Comparison of ENCODE assay signal across 12 cellular contexts in genomic region chr10:33327750-33328149, GRCh38. TPM values are rescaled to one million over a fixed set of nuclear protein-coding genes. Genes with fewer than 3 reads are reported as not detected.
DNase-seq lines count a peak whose midpoint lies in the region; ATAC-seq and TF ChIP-seq lines count a peak whose summit lies in the region.
"Had no signal": no experiment of that assay in that cellular context is flagged by ENCODE, and none has a peak within 500 bp of the region (broad histone marks: within the 10 kb centered on the region; RNA-seq: fewer than 3 reads in every experiment).

No MANE protein-coding gene starts in this region.

- no peaks in the 10 kb centered on the region for H3K27me3 Mint-ChIP-seq in type B pancreatic cell

- peak in 5 of 8 donors; percentile 25 to 65 (median 52) for ATAC-seq in heart right ventricle
- ATAC-seq: activated CD8-positive, alpha-beta memory T cell treated with anti-CD3 and anti-CD28 coated beads, Interleukin-2, amount 10 ng/mL, durations not matched to agents 7 days and 5 days had no signal

- peaks cover 55% of the 10 kb centered on the region for H3K4me1 Mint-ChIP-seq in type B pancreatic cell (ENCODE audit: unreplicated experiment)

- H3K27ac ChIP-seq in WERI-Rb-1 = no peak overlapping the region
- peak overlapping the region in 9 of 10 donors; percentile 4 to 99 (median 63) for H3K27ac ChIP-seq in heart right ventricle
- H3K27ac ChIP-seq: ovary had no signal

- TF ChIP-seq CTCF in WERI-Rb-1 (IDR thresholded peaks at IDR 0.05; ENCODE audit: low read depth, low read length) = peak; percentile 20; the same call in 1 of the 2 replicates
- peak in 5 of 9 donors; percentile 19 to 57 (median 41) for TF ChIP-seq CTCF in heart right ventricle (IDR thresholded peaks at IDR 0.05)
- TF ChIP-seq CTCF in type B pancreatic cell (conservative IDR thresholded peaks at IDR 0.05) = peak; percentile 53

- intact Hi-C loops in heart right ventricle (cut with DNase I) = loop anchor here in 3 of 10 donors (5.0 kb wide), 3 partner anchors 35 to 135 kb away; no protein-coding TSS in a partner anchor

- no peaks in the 10 kb centered on the region for H3K9me3 ChIP-seq in WERI-Rb-1 (ENCODE audit: severe bottlenecking)
- H3K9me3 ChIP-seq in heart right ventricle = no peaks in the 10 kb centered on the region
- H3K9me3 ChIP-seq: ovary had no signal

- peak; percentile 15 for DNase-seq in NCI-H2227 (lab: John Stamatoyannopoulos, UW; ENCODE audit: unreplicated experiment)
- DNase-seq in NCI-H2227 treated with DMSO at 0.1 percent for 48 hours (lab: John Stamatoyannopoulos, UW) = no peak
- DNase-seq in WERI-Rb-1 = no peak
- DNase-seq in heart right ventricle = no peak
- no peak for DNase-seq in type B pancreatic cell (ENCODE audit: extremely low spot score, unreplicated experiment)
- no peak for DNase-seq in NCI-H1105 (lab: John Stamatoyannopoulos, UW)
- no peak for DNase-seq in activated CD4-positive, alpha-beta T cell treated with anti-CD3 and anti-CD28 coated beads, Interleukin-2, amount 50 U/mL, for 48 hours
- DNase-seq in activated CD4-positive, alpha-beta T cell treated with anti-CD3 and anti-CD28 coated beads, Interleukin-2, amount 50 U/mL, for 4 hours = no peak
- DNase-seq: activated CD8-positive, alpha-beta memory T cell treated with anti-CD3 and anti-CD28 coated beads, Interleukin-2, amount 10 ng/mL, durations not matched to agents 7 days and 5 days; caudate nucleus; NCI-H1105 treated with DMSO at 0.1 percent for 48 hours; ovary had no signal

- peaks cover 5% of the 10 kb centered on the region for H3K27me3 ChIP-seq in WERI-Rb-1 (ENCODE audit: insufficient read depth, low read depth, severe bottlenecking)
- H3K27me3 ChIP-seq in heart right ventricle = no peaks in the 10 kb centered on the region
- H3K27me3 ChIP-seq: ovary had no signal

- H3K4me3 Mint-ChIP-seq in type B pancreatic cell = peak overlapping the region; percentile 24
- H3K4me3 Mint-ChIP-seq: activated CD8-positive, alpha-beta memory T cell treated with anti-CD3 and anti-CD28 coated beads, Interleukin-2, amount 10 ng/mL, durations not matched to agents 7 days and 5 days had no signal

- H3K4me1 ChIP-seq in heart right ventricle = peaks cover 6 to 89% (median 72%) of the 10 kb centered on the region in 9 donors

- H3K4me3 ChIP-seq in WERI-Rb-1 (ENCODE audit: low read depth, low read length) (no peak overlapping the region), heart right ventricle (peak overlapping the region in 7 of 10 donors; percentile 15 to 95 (median 93))
- H3K4me3 ChIP-seq: ovary had no signal

- no peaks in the 10 kb centered on the region for H3K9me3 Mint-ChIP-seq in type B pancreatic cell

- H3K36me3 Mint-ChIP-seq in type B pancreatic cell = peaks cover 48% of the 10 kb centered on the region
- H3K36me3 Mint-ChIP-seq: activated CD8-positive, alpha-beta memory T cell treated with anti-CD3 and anti-CD28 coated beads, Interleukin-2, amount 10 ng/mL, durations not matched to agents 7 days and 5 days had no signal

- no peaks in the 10 kb centered on the region for H3K36me3 ChIP-seq in WERI-Rb-1
- H3K36me3 ChIP-seq in heart right ventricle = peaks cover 0 to 77% (median 25%) of the 10 kb centered on the region in 9 donors
- H3K36me3 ChIP-seq: ovary had no signal

- H3K27ac Mint-ChIP-seq in type B pancreatic cell = no peak overlapping the region
- H3K27ac Mint-ChIP-seq: activated CD8-positive, alpha-beta memory T cell treated with anti-CD3 and anti-CD28 coated beads, Interleukin-2, amount 10 ng/mL, durations not matched to agents 7 days and 5 days had no signal

RNA-seq across cellular contexts. Expression of gene NRP1, which starts 6.7 kb away (rescaled TPM):
- total RNA-seq in heart right ventricle (100 to 1,000 TPM; 132 to 229 (median 167) TPM), type B pancreatic cell (ENCODE audit: low replicate concordance) (20.4 and 70.7 TPM in 2 replicates)
- polyA plus RNA-seq in heart right ventricle = 10 to 100 TPM; 45.3 to 56.0 TPM
